Comparison of ENCODE assay signal across 15 cellular contexts in genomic region chr3:105772635-105773034, GRCh38.
DNase-seq lines count a peak whose midpoint lies in the region; ATAC-seq, FAIRE-seq and TF ChIP-seq lines count a peak whose summit lies in the region.
"Had no signal": no experiment of that assay in that cellular context is flagged by ENCODE, and none has a peak within 500 bp of the region (broad histone marks: within the 10 kb centered on the region; RNA-seq: fewer than 3 reads in every experiment).

No MANE protein-coding gene starts in this region.

- no peaks in the 10 kb centered on the region for H3K27me3 Mint-ChIP-seq in activated T-cell treated with anti-CD3 and anti-CD28 coated beads, Interleukin-2, amount 50 U/mL, for 24 hours
- H3K27me3 Mint-ChIP-seq in stimulated activated memory B cell treated with anti-CD40 and anti-IgM and Interleukin-4, amounts not matched to agents 10 μg/mL and 1 μg/mL and 100 μg/mL, for 72 hours = no peaks in the 10 kb centered on the region

- peak; percentile 52 for ATAC-seq in GM12878
- no peak for ATAC-seq in stimulated activated memory B cell treated with anti-CD40 and anti-IgM and Interleukin-4, amounts not matched to agents 10 μg/mL and 1 μg/mL and 100 μg/mL, for 72 hours
- ATAC-seq in HG03045 (IDR thresholded peaks at IDR 0.05; ENCODE audit: unreplicated experiment) = no peak
- ATAC-seq in HG02840 (IDR thresholded peaks at IDR 0.05; ENCODE audit: low FRiP score, unreplicated experiment) = no peak

- FAIRE-seq in GM19239 (lab: Jason Lieb, UNC) = peak; percentile 51
- no peak for FAIRE-seq in GM12878 (lab: Jason Lieb, UNC)
- FAIRE-seq: H54 had no signal

- TF ChIP-seq POLR2A in GM12878 (IDR thresholded peaks at IDR 0.05; ENCODE audit: low read depth, low read length) = no peak

- H3K79me2 ChIP-seq in GM12878 (ENCODE audit: control insufficient read depth, insufficient read depth, low read length) = peaks cover 19% of the 10 kb centered on the region

- in situ Hi-C loops in GM12878 (cut with MboI) = no loop called here

- no peak overlapping the region for H3K9ac ChIP-seq in GM12878 (ENCODE audit: control insufficient read depth, insufficient read depth, low read length)
- H3K9ac ChIP-seq: KMS-11 had no signal

- TF ChIP-seq CTCF in GM12878 (IDR thresholded peaks at IDR 0.05 in 2 of 3, conservative IDR thresholded peaks at IDR 0.05 in 1 of 3; ENCODE audit: control insufficient read depth in 2 of 3, extremely low read depth in 1 of 3, insufficient read depth in 1 of 3, low read depth in 3 of 3, low read length in 3 of 3) = no peak

- intact Hi-C loops in GM12878 (cut with micrococcal nuclease; ENCODE audit: unreplicated experiment) = no loop called here

- SMC1A ChIA-PET in GM12878 (lab: Charles Lee; ENCODE audit: uncharacterized antibody, unreplicated experiment) = interaction anchor here (1.1 to 1.5 kb wide), 5 partner anchors 15 to 41 kb away, joined by 3 to 6 read pairs (median 4); no protein-coding TSS in a partner anchor

- no peak for DNase-seq in activated T-cell treated with anti-CD3 and anti-CD28 coated beads, Interleukin-2, amount 50 U/mL, for 24 hours
- no peak for DNase-seq in activated T-cell treated with anti-CD3 and anti-CD28 coated beads, Interleukin-2, amount 50 U/mL, for 1 hour
- DNase-seq in GM19239 (ENCODE audit: insufficient read length, low spot score) (no peak), GM12878 (ENCODE audit: low read depth, low spot score) (no peak)
- DNase-seq: DMS 273 treated with DMSO at 0.1 percent for 48 hours, MG63, NCI-H1092 treated with DMSO at 0.1 percent for 48 hours, NCI-H1694 treated with DMSO at 0.1 percent for 48 hours, NCI-H748 treated with DMSO at 0.1 percent for 48 hours, PC-9 had no signal

- POLR2A ChIA-PET in GM12878 (lab: Charles Lee) = interaction anchor here (1.1 kb wide), 1 partner anchor 26 kb away, joined by 3 read pairs; no protein-coding TSS in a partner anchor

- CTCF ChIA-PET in GM12878 (lab: Yijun Ruan, JAX) = no interaction called here

- no peak overlapping the region for H3K4me3 ChIP-seq in GM12878
- H3K4me3 ChIP-seq: MG63, PC-9 had no signal

- peaks cover 5% of the 10 kb centered on the region for H3K9me3 Mint-ChIP-seq in activated T-cell treated with anti-CD3 and anti-CD28 coated beads, Interleukin-2, amount 50 U/mL, for 24 hours
- no peaks in the 10 kb centered on the region for H3K9me3 Mint-ChIP-seq in stimulated activated memory B cell treated with anti-CD40 and anti-IgM and Interleukin-4, amounts not matched to agents 10 μg/mL and 1 μg/mL and 100 μg/mL, for 72 hours

- H3K27ac ChIP-seq in GM12878 (ENCODE audit: control insufficient read depth, insufficient read depth) = no peak overlapping the region
- H3K27ac ChIP-seq: KMS-11, PC-9 had no signal

- WGBS in GM12878 (ENCODE audit: insufficient coverage, insufficient replicate concordance, low lambda C conversion rate, missing lambda C conversion rate) = 3% methylated on average over 2 of the region's 2 CpGs

- H3K36me3 Mint-ChIP-seq in activated T-cell treated with anti-CD3 and anti-CD28 coated beads, Interleukin-2, amount 50 U/mL, for 24 hours (ENCODE audit: low read depth) = peaks cover 94% of the 10 kb centered on the region
- H3K36me3 Mint-ChIP-seq in stimulated activated memory B cell treated with anti-CD40 and anti-IgM and Interleukin-4, amounts not matched to agents 10 μg/mL and 1 μg/mL and 100 μg/mL, for 72 hours = peaks cover 30% of the 10 kb centered on the region

- no peaks in the 10 kb centered on the region for H3K27me3 ChIP-seq in GM12878 (replicated peaks in 1 of 2; ENCODE audit: control insufficient read depth in 2 of 2, insufficient read depth in 2 of 2, low read length in 1 of 2)
- H3K27me3 ChIP-seq: MG63 had no signal

- H3K36me3 ChIP-seq in GM12878 (ENCODE audit: control insufficient read depth in 2 of 2, insufficient read depth in 2 of 2, low read length in 1 of 2) = peaks cover 0 to 4% of the 10 kb centered on the region in 2 experiments; a peak in 3 of 4 replicates
- H3K36me3 ChIP-seq: MG63 had no signal

- no peak for TF ChIP-seq RAD21 in GM12878 (IDR thresholded peaks at IDR 0.05; ENCODE audit: insufficient read depth, low read depth, low read length)

- H3K27ac Mint-ChIP-seq in activated T-cell treated with anti-CD3 and anti-CD28 coated beads, Interleukin-2, amount 50 U/mL, for 24 hours = peak overlapping the region; percentile 86
- H3K27ac Mint-ChIP-seq in stimulated activated memory B cell treated with anti-CD40 and anti-IgM and Interleukin-4, amounts not matched to agents 10 μg/mL and 1 μg/mL and 100 μg/mL, for 72 hours = peak overlapping the region; percentile 15

- peaks cover 95% of the 10 kb centered on the region for H3K4me1 Mint-ChIP-seq in activated T-cell treated with anti-CD3 and anti-CD28 coated beads, Interleukin-2, amount 50 U/mL, for 24 hours (ENCODE audit: low read depth)
- peaks cover 63% of the 10 kb centered on the region for H3K4me1 Mint-ChIP-seq in stimulated activated memory B cell treated with anti-CD40 and anti-IgM and Interleukin-4, amounts not matched to agents 10 μg/mL and 1 μg/mL and 100 μg/mL, for 72 hours

- no TSS peak for BruUV-seq in GM12878 (replicated peaks; lab: Mats Ljungman, UMichigan)

- no peaks in the 10 kb centered on the region; the same call in 1 of the 2 replicates for H4K20me1 ChIP-seq in GM12878 (ENCODE audit: control insufficient read depth, insufficient read depth)

- RAD21 ChIA-PET in GM12878 (lab: Charles Lee; ENCODE audit: unreplicated experiment) = no interaction called here

- H3K4me2 ChIP-seq in GM12878 (ENCODE audit: control insufficient read depth, insufficient read depth) = no peak overlapping the region
- H3K4me2 ChIP-seq: KMS-11, PC-9 had no signal

- peaks cover 9% of the 10 kb centered on the region; the same call in 1 of the 2 replicates for H3K4me1 ChIP-seq in GM12878 (ENCODE audit: control insufficient read depth, insufficient read depth, low read length)

- no peak overlapping the region for H2AFZ ChIP-seq in GM12878 (ENCODE audit: control insufficient read depth, low read depth, low read length)
- H2AFZ ChIP-seq: PC-9 had no signal

- H3K4me3 Mint-ChIP-seq in activated T-cell treated with anti-CD3 and anti-CD28 coated beads, Interleukin-2, amount 50 U/mL, for 24 hours = no peak overlapping the region
- no peak overlapping the region for H3K4me3 Mint-ChIP-seq in stimulated activated memory B cell treated with anti-CD40 and anti-IgM and Interleukin-4, amounts not matched to agents 10 μg/mL and 1 μg/mL and 100 μg/mL, for 72 hours

- TF ChIP-seq EP300 in GM12878 (IDR thresholded peaks at IDR 0.05; ENCODE audit: borderline replicate concordance in 1 of 2, control insufficient read depth in 1 of 2, low read depth in 2 of 2, low read length in 2 of 2) = no peak

- no peaks in the 10 kb centered on the region; the same call in 1 of the 3 replicates for H3K9me3 ChIP-seq in GM12878 (replicated peaks; ENCODE audit: control insufficient read depth, insufficient read depth, low read length)
- H3K9me3 ChIP-seq: MG63 had no signal

TF ChIP-seq in GM12878, 131 proteins besides CTCF, POLR2A, EP300 and RAD21 (continues in another document):
- TF ChIP-seq ZNF622 (IDR thresholded peaks at IDR 0.05) = no peak
- TF ChIP-seq MEF2B (IDR thresholded peaks at IDR 0.05; ENCODE audit: partially characterized antibody, poor library complexity, severe bottlenecking) = peak; percentile 51
- 0 out of 2 replicates have a peak, but pooled peaks have one; percentile 51 for TF ChIP-seq DPF2 (IDR thresholded peaks at IDR 0.05)
- no peak for TF ChIP-seq PBX3 (IDR thresholded peaks at IDR 0.05; ENCODE audit: insufficient replicate concordance, low read depth, low read length)
- TF ChIP-seq, protein P1, sequence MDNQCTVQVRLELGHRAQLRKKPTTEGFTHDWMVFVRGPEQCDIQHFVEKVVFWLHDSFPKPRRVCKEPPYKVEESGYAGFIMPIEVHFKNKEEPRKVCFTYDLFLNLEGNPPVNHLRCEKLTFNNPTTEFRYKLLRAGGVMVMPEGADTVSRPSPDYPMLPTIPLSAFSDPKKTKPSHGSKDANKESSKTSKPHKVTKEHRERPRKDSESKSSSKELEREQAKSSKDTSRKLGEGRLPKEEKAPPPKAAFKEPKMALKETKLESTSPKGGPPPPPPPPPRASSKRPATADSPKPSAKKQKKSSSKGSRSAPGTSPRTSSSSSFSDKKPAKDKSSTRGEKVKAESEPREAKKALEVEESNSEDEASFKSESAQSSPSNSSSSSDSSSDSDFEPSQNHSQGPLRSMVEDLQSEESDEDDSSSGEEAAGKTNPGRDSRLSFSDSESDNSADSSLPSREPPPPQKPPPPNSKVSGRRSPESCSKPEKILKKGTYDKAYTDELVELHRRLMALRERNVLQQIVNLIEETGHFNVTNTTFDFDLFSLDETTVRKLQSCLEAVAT (IDR thresholded peaks at IDR 0.05) = 0 out of 2 replicates have a peak, but pooled peaks have one; percentile 15
- TF ChIP-seq IKZF2 (IDR thresholded peaks at IDR 0.05) = peak; percentile 62 to 64
- 0 out of 2 replicates have a peak, but pooled peaks have one; percentile 54 for TF ChIP-seq RELB (IDR thresholded peaks at IDR 0.05; ENCODE audit: low read depth)
- TF ChIP-seq ASH2L (IDR thresholded peaks at IDR 0.05; ENCODE audit: borderline replicate concordance, low read depth) = no peak
- 0 out of 2 replicates have a peak, but pooled peaks have one; percentile 54 for TF ChIP-seq SMARCA5 (IDR thresholded peaks at IDR 0.05)
- TF ChIP-seq FOXM1 (IDR thresholded peaks at IDR 0.05; ENCODE audit: low read depth, low read length) = no peak
